In genomic region chr3:42043116-42043796, GRCh38 we compare ENCODE assay signal across 7 cellular contexts. TPM values are rescaled to one million over a fixed set of nuclear protein-coding genes. Genes with fewer than 3 reads are reported as not detected.
A peak's percentile ranks its signal among the peaks of the same experiment; 100 is the strongest.
DNase-seq lines count a peak whose midpoint lies in the region; ATAC-seq and TF ChIP-seq lines count a peak whose summit lies in the region.

No MANE protein-coding gene starts in this region.

- WGBS in adrenal gland, 4 donors = 44 to 50% (median 47%) methylated on average over 9 of the region's 9 CpGs

- no peak overlapping the region for H3K4me3 ChIP-seq in Karpas-422 (ENCODE audit: low read length)
- H3K4me3 ChIP-seq in adrenal gland = no peak overlapping the region
- peak overlapping the region in 4 of 5 donors; percentile 0 to 44 (median 37) for H3K4me3 ChIP-seq in subcutaneous abdominal adipose tissue (ENCODE audit: low read depth in 1 of 5, low read length in 5 of 5)

- H3K9me2 ChIP-seq in Karpas-422 (replicated peaks; ENCODE audit: insufficient read depth, low read length) = no peaks in the 10 kb centered on the region

- H3K27ac ChIP-seq in Karpas-422 (ENCODE audit: low read length) (0 out of 2 replicates have a peak overlapping the region, but pooled peaks have one; percentile 31), adrenal gland (peak overlapping the region in 2 of 5 donors; percentile 39 to 54), subcutaneous abdominal adipose tissue (ENCODE audit: low read depth, low read length) (peak overlapping the region; percentile 51)

- H3K4me2 ChIP-seq in Karpas-422 (ENCODE audit: low read depth, low read length, poor library complexity, severe bottlenecking) = peak overlapping the region; percentile 25

- no peak overlapping the region for H2AFZ ChIP-seq in Karpas-422 (ENCODE audit: low read length)

- H3K36me3 ChIP-seq in Karpas-422 (ENCODE audit: insufficient read depth, low read length) = 0 out of 2 replicates have a peak, but pooled peaks cover under 1% of the 10 kb centered on the region
- H3K36me3 ChIP-seq in adrenal gland (replicated peaks in 1 of 2) = no peaks in the 10 kb centered on the region
- no peaks in the 10 kb centered on the region for H3K36me3 ChIP-seq in subcutaneous abdominal adipose tissue (ENCODE audit: control insufficient read depth in 5 of 5, insufficient read depth in 5 of 5, low read length in 5 of 5)

- H3K4me1 ChIP-seq in Karpas-422 (ENCODE audit: low read length) (peaks cover 81% of the 10 kb centered on the region), adrenal gland (replicated peaks in 1 of 2) (peaks cover 20 to 36% of the 10 kb centered on the region in 2 donors), subcutaneous abdominal adipose tissue (ENCODE audit: control insufficient read depth in 5 of 5, insufficient read depth in 5 of 5, low read length in 5 of 5) (peaks cover 5 to 28% (median 26%) of the 10 kb centered on the region in 5 donors)

- ATAC-seq in GM19023 (IDR thresholded peaks at IDR 0.05; ENCODE audit: unreplicated experiment) = no peak

- H3K27me3 ChIP-seq in Karpas-422 (ENCODE audit: low read length) (no peaks in the 10 kb centered on the region), adrenal gland (no peaks in the 10 kb centered on the region), subcutaneous abdominal adipose tissue (ENCODE audit: control insufficient read depth in 5 of 5, insufficient read depth in 4 of 5, low read length in 5 of 5) (no peaks in the 10 kb centered on the region)

- intact Hi-C loops in adrenal gland (cut with DNase I) = no loop called here

- TF ChIP-seq CTCF in adrenal gland (IDR thresholded peaks at IDR 0.05) = no peak

- DNase-seq in Karpas-422 (peak; percentile 54), adrenal gland (peak in 6 of 7 donors; percentile 40 to 67 (median 47)), iris pigment epithelial cell (ENCODE audit: low read depth) (peak; percentile 69), GM19240 (ENCODE audit: insufficient read length, low spot score) (no peak)
- no peak for DNase-seq in activated CD4-positive, alpha-beta T cell treated with anti-CD3 and anti-CD28 coated beads, Interleukin-2, amount 50 U/mL, for 48 hours

- H3K9ac ChIP-seq in Karpas-422 (ENCODE audit: low read length) (no peak overlapping the region), subcutaneous abdominal adipose tissue (ENCODE audit: low read length in 5 of 5) (peak overlapping the region in 3 of 5 donors; percentile 39 to 75 (median 62))

- H3K79me2 ChIP-seq in Karpas-422 (ENCODE audit: low read length) = peaks cover 98% of the 10 kb centered on the region

- H3K9me3 ChIP-seq in Karpas-422 (ENCODE audit: low read length) = no peaks in the 10 kb centered on the region
- H3K9me3 ChIP-seq in adrenal gland (replicated peaks in 1 of 3) = no peaks in the 10 kb centered on the region
- no peaks in the 10 kb centered on the region for H3K9me3 ChIP-seq in subcutaneous abdominal adipose tissue (ENCODE audit: control insufficient read depth in 5 of 5, low read length in 5 of 5)

- no peak for TF ChIP-seq POLR2A in adrenal gland (IDR thresholded peaks at IDR 0.05)

- peaks cover 5% of the 10 kb centered on the region; the same call in 1 of the 2 replicates for H4K20me1 ChIP-seq in Karpas-422 (ENCODE audit: insufficient read depth, low read depth, low read length)

RNA-seq across cellular contexts. Expression of gene TRAK1, which starts 47.9 kb away (rescaled TPM):
- total RNA-seq in Karpas-422 (2014; rRNA removed; shearing (Covaris generic); ENCODE audit: low replicate concordance) = 72.8 and 115 TPM in 2 replicates
- total RNA-seq in adrenal gland = 10 to 100 TPM; 24.6 to 38.1 (median 28.8) TPM
- 10 to 100 TPM; 13.1 to 20.1 (median 18.7) TPM for polyA plus RNA-seq in adrenal gland

Comparison
In these comparisons a context has a peak if more than half of its experiments do, and no peak if none do; other contexts are left out.
1. DNase-seq: peak in Karpas-422 (single experiment), adrenal gland (6 of 7) and iris pigment epithelial cell (single experiment); none in activated CD4-positive, alpha-beta T cell treated with anti-CD3 and anti-CD28 coated beads, Interleukin-2, amount 50 U/mL, for 48 hours (0 of 2) and GM19240 (single experiment).
2. H3K4me3 ChIP-seq: peak in subcutaneous abdominal adipose tissue (4 of 5); none in Karpas-422 (single experiment) and adrenal gland (0 of 4).